8 cellular contexts compared by ENCODE assay signal in the genomic region with DNA sequence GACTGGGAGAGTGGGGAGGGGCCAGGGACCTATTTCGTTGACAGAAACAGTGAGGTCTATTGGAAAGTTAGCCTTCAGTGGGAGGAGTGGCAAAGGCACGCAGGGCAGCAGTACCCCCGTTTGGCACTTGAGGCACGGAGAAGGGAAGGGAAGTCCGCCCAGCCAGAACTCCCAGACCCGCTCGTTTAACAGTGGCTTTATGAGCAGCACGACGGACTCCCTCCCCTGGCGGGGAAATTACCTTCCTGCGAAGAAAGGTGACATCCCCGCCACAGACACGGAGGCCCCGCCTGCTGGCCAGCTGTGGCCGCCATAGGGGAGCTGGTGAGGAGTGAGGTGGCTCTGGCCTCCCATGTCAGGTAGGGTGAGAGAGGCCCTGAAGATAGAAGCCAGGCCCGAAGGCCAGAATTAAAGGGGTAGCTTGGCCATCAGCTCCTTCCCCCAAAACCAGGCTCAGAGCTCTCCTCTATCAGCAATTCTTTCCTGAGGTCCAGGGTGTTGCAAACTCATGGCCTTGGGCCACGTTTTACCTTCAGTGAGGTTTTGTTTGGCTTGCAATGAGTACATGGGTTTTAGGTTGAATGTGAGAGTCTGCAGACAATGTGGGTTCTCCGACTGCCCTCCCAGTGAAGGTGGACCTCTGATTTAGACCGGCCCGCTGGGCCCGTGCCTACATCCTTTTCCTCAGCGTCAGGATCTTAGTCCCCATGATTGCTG.
DNase-seq lines count a peak whose midpoint lies in the region; ATAC-seq and TF ChIP-seq lines count a peak whose summit lies in the region.

No MANE protein-coding gene starts in this region.

- peak overlapping the region; percentile 94 for H3K4me2 ChIP-seq in HCT116 (ENCODE audit: low read length)

- TF ChIP-seq RAD21 in HCT116 (IDR thresholded peaks at IDR 0.05; ENCODE audit: low read depth): no peak

- RAD21 ChIA-PET in HCT116 (lab: Charles Lee; ENCODE audit: low non-redundant PET in 1 of 2, low total read pairs in 2 of 2, uncharacterized antibody in 2 of 2, unreplicated experiment in 2 of 2): no interaction called here

- POLR2A ChIA-PET in HCT116 (lab: Charles Lee): interaction anchor here (1.5 to 2.8 kb wide), 3 partner anchors 40 to 234 kb away, joined by 3 to 6 read pairs (median 4); partner anchors contain the start of gene VEGFA

- no peaks in the 10 kb centered on the region for H3K36me3 ChIP-seq in HCT116 (ENCODE audit: control insufficient read depth in 1 of 2, insufficient read depth in 2 of 2, low read length in 2 of 2)
- H3K36me3 ChIP-seq in neuron (ENCODE audit: insufficient read depth, low read length): no peaks in the 10 kb centered on the region

- peak overlapping the region; percentile 89 for H3K27ac ChIP-seq in HCT116 (ENCODE audit: low read depth, low read length)

- H3K27ac Mint-ChIP-seq in chondrocyte (ENCODE audit: unreplicated experiment): no peak overlapping the region
- no peak overlapping the region for H3K27ac Mint-ChIP-seq in activated CD8-positive, alpha-beta memory T cell treated with anti-CD3 and anti-CD28 coated beads, Interleukin-2, amount 10 ng/mL, durations not matched to agents 7 days and 5 days

- H2AFZ ChIP-seq in HCT116 (ENCODE audit: low read depth, low read length, poor library complexity, severe bottlenecking) (no peak overlapping the region), neuron (ENCODE audit: low read depth, low read length) (peak overlapping the region; percentile 66)

- CTCF ChIA-PET in HCT116 (lab: Charles Lee): interaction anchor here (1.1 to 4.3 kb wide), 4 partner anchors 8 to 71 kb away, joined by 3 to 23 read pairs (median 10); no protein-coding TSS in a partner anchor
- CTCF ChIA-PET in activated CD8-positive, alpha-beta memory T cell treated with anti-CD3 and anti-CD28 coated beads, Interleukin-2, amount 10 ng/mL, durations not matched to agents 7 days and 5 days (lab: Charles Lee): interaction anchor here (0.6 to 1.2 kb wide), 2 partner anchors 20 to 27 kb away, joined by 3 read pairs; no protein-coding TSS in a partner anchor

- H3K27me3 Mint-ChIP-seq in chondrocyte (ENCODE audit: low read depth): no peaks in the 10 kb centered on the region
- H3K27me3 Mint-ChIP-seq in activated CD8-positive, alpha-beta memory T cell treated with anti-CD3 and anti-CD28 coated beads, Interleukin-2, amount 10 ng/mL, durations not matched to agents 7 days and 5 days: peaks cover 61% of the 10 kb centered on the region

- no peak for TF ChIP-seq POLR2A in HCT116 (IDR thresholded peaks at IDR 0.05; ENCODE audit: borderline replicate concordance, extremely low read depth, insufficient read depth, insufficient read length)

- ATAC-seq in HCT116: no peak
- no peak for ATAC-seq in activated CD8-positive, alpha-beta memory T cell treated with anti-CD3 and anti-CD28 coated beads, Interleukin-2, amount 10 ng/mL, durations not matched to agents 7 days and 5 days
- no peak for ATAC-seq in HG02763 (IDR thresholded peaks at IDR 0.05; ENCODE audit: unreplicated experiment)

- peaks cover 35 to 66% of the 10 kb centered on the region in 2 experiments for H3K4me1 ChIP-seq in HCT116 (ENCODE audit: control insufficient read depth in 1 of 2, insufficient read depth in 2 of 2, low read length in 2 of 2)
- peaks cover 7% of the 10 kb centered on the region for H3K4me1 ChIP-seq in neuron (ENCODE audit: insufficient read depth, low read length)

- H3K4me3 Mint-ChIP-seq in chondrocyte (ENCODE audit: unreplicated experiment): no peak overlapping the region
- H3K4me3 Mint-ChIP-seq in activated CD8-positive, alpha-beta memory T cell treated with anti-CD3 and anti-CD28 coated beads, Interleukin-2, amount 10 ng/mL, durations not matched to agents 7 days and 5 days: no peak overlapping the region

- no peaks in the 10 kb centered on the region for H3K36me3 Mint-ChIP-seq in chondrocyte (ENCODE audit: low read depth)
- no peaks in the 10 kb centered on the region for H3K36me3 Mint-ChIP-seq in activated CD8-positive, alpha-beta memory T cell treated with anti-CD3 and anti-CD28 coated beads, Interleukin-2, amount 10 ng/mL, durations not matched to agents 7 days and 5 days

- peak in 2 of 3 experiments; percentile 63 to 68 for DNase-seq in NCI-H1417 (lab: John Stamatoyannopoulos, UW)
- no peak for DNase-seq in NCI-H1417 treated with DMSO at 0.1 percent for 48 hours (lab: John Stamatoyannopoulos, UW)
- no peak for DNase-seq in HCT116 (ENCODE audit: low read depth, low spot score)
- peak; percentile 75 for DNase-seq in chondrocyte (ENCODE audit: low spot score)
- DNase-seq in activated CD8-positive, alpha-beta memory T cell treated with anti-CD3 and anti-CD28 coated beads, Interleukin-2, amount 10 ng/mL, durations not matched to agents 7 days and 5 days: no peak
- DNase-seq in UCSD-AML1 (lab: John Stamatoyannopoulos, UW; ENCODE audit: unreplicated experiment): no peak

- no peak for TF ChIP-seq CTCF in HCT116 (IDR thresholded peaks at IDR 0.05 in 2 of 3, conservative IDR thresholded peaks at IDR 0.05 in 1 of 3; ENCODE audit: borderline replicate concordance in 1 of 3, insufficient read depth in 1 of 3, low read depth in 2 of 3, low read length in 2 of 3)
- no peak for TF ChIP-seq CTCF in chondrocyte (IDR thresholded peaks at IDR 0.05)

- intact Hi-C loops in HCT116 (cut with micrococcal nuclease): loop anchor here (5.0 to 10.0 kb wide), 2 partner anchors 39 to 149 kb away; no protein-coding TSS in a partner anchor

- H3K9ac ChIP-seq in HCT116 (ENCODE audit: low read length): peak overlapping the region; percentile 61

- H3K27me3 ChIP-seq in HCT116 (ENCODE audit: insufficient read depth, low read length) (no peaks in the 10 kb centered on the region), neuron (ENCODE audit: insufficient read depth, low read length) (peaks cover 50% of the 10 kb centered on the region)

- BruUV-seq in HCT116 (replicated peaks; lab: Mats Ljungman, UMichigan): no TSS peak

- no peaks in the 10 kb centered on the region for H3K9me2 ChIP-seq in HCT116 (ENCODE audit: insufficient read depth)

- peaks cover 42% of the 10 kb centered on the region for H3K4me1 Mint-ChIP-seq in chondrocyte (ENCODE audit: low read depth)
- H3K4me1 Mint-ChIP-seq in activated CD8-positive, alpha-beta memory T cell treated with anti-CD3 and anti-CD28 coated beads, Interleukin-2, amount 10 ng/mL, durations not matched to agents 7 days and 5 days: peaks cover 10% of the 10 kb centered on the region

- no peaks in the 10 kb centered on the region for H4K20me1 ChIP-seq in HCT116 (ENCODE audit: insufficient read depth)

- no peaks in the 10 kb centered on the region for H3K9me3 Mint-ChIP-seq in chondrocyte (ENCODE audit: low read depth)
- H3K9me3 Mint-ChIP-seq in activated CD8-positive, alpha-beta memory T cell treated with anti-CD3 and anti-CD28 coated beads, Interleukin-2, amount 10 ng/mL, durations not matched to agents 7 days and 5 days (ENCODE audit: low read depth): no peaks in the 10 kb centered on the region

- H3K4me3 ChIP-seq in HCT116 (replicated peaks in 1 of 2; ENCODE audit: low read depth in 1 of 2, low read length in 2 of 2) (peak overlapping the region; percentile 40 to 64), neuron (ENCODE audit: low read length) (no peak overlapping the region)

- no peaks in the 10 kb centered on the region for H3K79me2 ChIP-seq in HCT116 (ENCODE audit: insufficient read depth, low read length)

- H3K9me3 ChIP-seq in HCT116 (ENCODE audit: control insufficient read depth in 1 of 2, insufficient read depth in 1 of 2, low read depth in 1 of 2, low read length in 2 of 2): no peaks in the 10 kb centered on the region
- no peaks in the 10 kb centered on the region for H3K9me3 ChIP-seq in neuron (ENCODE audit: low read length)

TF ChIP-seq in HCT116, 20 proteins besides CTCF, POLR2A, EP300 and RAD21:
- TF ChIP-seq POLR2AphosphoS5 (IDR thresholded peaks at IDR 0.05; ENCODE audit: low read depth, low read length): peak; percentile 55
- TF ChIP-seq, protein P1, sequence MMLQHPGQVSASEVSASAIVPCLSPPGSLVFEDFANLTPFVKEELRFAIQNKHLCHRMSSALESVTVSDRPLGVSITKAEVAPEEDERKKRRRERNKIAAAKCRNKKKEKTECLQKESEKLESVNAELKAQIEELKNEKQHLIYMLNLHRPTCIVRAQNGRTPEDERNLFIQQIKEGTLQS (IDR thresholded peaks at IDR 0.05): no peak

Comparison
In these comparisons a context has a peak if more than half of its experiments do, and no peak if none do; other contexts are left out.
1. DNase-seq: peak in NCI-H1417 (2 of 3) and chondrocyte (single experiment); none in NCI-H1417 treated with DMSO at 0.1 percent for 48 hours (single experiment), HCT116 (single experiment), activated CD8-positive, alpha-beta memory T cell treated with anti-CD3 and anti-CD28 coated beads, Interleukin-2, amount 10 ng/mL, durations not matched to agents 7 days and 5 days (single experiment) and UCSD-AML1 (single experiment).